1 cellular context compared by ENCODE assay signal in genomic region chr5:10601246-10602030, GRCh38.
A peak's percentile ranks its signal among the peaks of the same experiment; 100 is the strongest.
TF ChIP-seq lines count a peak whose summit lies in the region.

No MANE protein-coding gene starts in this region.

TF ChIP-seq in GM12878, 131 proteins besides CTCF, POLR2A, EP300 and RAD21 (continued from another document):
- TF ChIP-seq, protein P1, sequence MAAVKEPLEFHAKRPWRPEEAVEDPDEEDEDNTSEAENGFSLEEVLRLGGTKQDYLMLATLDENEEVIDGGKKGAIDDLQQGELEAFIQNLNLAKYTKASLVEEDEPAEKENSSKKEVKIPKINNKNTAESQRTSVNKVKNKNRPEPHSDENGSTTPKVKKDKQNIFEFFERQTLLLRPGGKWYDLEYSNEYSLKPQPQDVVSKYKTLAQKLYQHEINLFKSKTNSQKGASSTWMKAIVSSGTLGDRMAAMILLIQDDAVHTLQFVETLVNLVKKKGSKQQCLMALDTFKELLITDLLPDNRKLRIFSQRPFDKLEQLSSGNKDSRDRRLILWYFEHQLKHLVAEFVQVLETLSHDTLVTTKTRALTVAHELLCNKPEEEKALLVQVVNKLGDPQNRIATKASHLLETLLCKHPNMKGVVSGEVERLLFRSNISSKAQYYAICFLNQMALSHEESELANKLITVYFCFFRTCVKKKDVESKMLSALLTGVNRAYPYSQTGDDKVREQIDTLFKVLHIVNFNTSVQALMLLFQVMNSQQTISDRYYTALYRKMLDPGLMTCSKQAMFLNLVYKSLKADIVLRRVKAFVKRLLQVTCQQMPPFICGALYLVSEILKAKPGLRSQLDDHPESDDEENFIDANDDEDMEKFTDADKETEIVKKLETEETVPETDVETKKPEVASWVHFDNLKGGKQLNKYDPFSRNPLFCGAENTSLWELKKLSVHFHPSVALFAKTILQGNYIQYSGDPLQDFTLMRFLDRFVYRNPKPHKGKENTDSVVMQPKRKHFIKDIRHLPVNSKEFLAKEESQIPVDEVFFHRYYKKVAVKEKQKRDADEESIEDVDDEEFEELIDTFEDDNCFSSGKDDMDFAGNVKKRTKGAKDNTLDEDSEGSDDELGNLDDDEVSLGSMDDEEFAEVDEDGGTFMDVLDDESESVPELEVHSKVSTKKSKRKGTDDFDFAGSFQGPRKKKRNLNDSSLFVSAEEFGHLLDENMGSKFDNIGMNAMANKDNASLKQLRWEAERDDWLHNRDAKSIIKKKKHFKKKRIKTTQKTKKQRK (IDR thresholded peaks at IDR 0.05; ENCODE audit: low read depth, low read length) = no peak
- TF ChIP-seq NFIC (IDR thresholded peaks at IDR 0.05; ENCODE audit: low read depth, low read length) (0 out of 2 replicates have a peak, but pooled peaks have one; percentile 2), SMAD1 (IDR thresholded peaks at IDR 0.05; ENCODE audit: low read depth, partially characterized antibody) (peak; percentile 96), TCF3 (IDR thresholded peaks at IDR 0.05; ENCODE audit: borderline replicate concordance, insufficient read depth, low read depth, low read length) (no peak), KLF5 (IDR thresholded peaks at IDR 0.05; ENCODE audit: partially characterized antibody) (no peak), ZNF384 (IDR thresholded peaks at IDR 0.05; ENCODE audit: borderline replicate concordance, low read depth, low read length) (no peak), NR2C1 (IDR thresholded peaks at IDR 0.05) (no peak), NFYA (IDR thresholded peaks at IDR 0.05; ENCODE audit: borderline replicate concordance, low read depth, low read length) (no peak), BCLAF1 (IDR thresholded peaks at IDR 0.05) (no peak), BCL11A (IDR thresholded peaks at IDR 0.05; ENCODE audit: low read depth, low read length) (no peak), RUNX3 (IDR thresholded peaks at IDR 0.05; ENCODE audit: low read length) (no peak), CREB1 (IDR thresholded peaks at IDR 0.05; ENCODE audit: low read depth) (0 out of 2 replicates have a peak, but pooled peaks have one; percentile 23), NBN (IDR thresholded peaks at IDR 0.05) (0 out of 2 replicates have a peak, but pooled peaks have one; percentile 15), WRNIP1 (IDR thresholded peaks at IDR 0.05; ENCODE audit: borderline replicate concordance, low read depth, low read length) (no peak), ETV6 (conservative IDR thresholded peaks at IDR 0.05 in 1 of 2, IDR thresholded peaks at IDR 0.05 in 1 of 2; ENCODE audit: borderline replicate concordance in 1 of 2, low read depth in 1 of 2) (no peak), RELB (IDR thresholded peaks at IDR 0.05; ENCODE audit: low read depth) (no peak), MYB (IDR thresholded peaks at IDR 0.05; ENCODE audit: borderline replicate concordance, low read depth, low read length) (no peak)
- TF ChIP-seq, protein P2, sequence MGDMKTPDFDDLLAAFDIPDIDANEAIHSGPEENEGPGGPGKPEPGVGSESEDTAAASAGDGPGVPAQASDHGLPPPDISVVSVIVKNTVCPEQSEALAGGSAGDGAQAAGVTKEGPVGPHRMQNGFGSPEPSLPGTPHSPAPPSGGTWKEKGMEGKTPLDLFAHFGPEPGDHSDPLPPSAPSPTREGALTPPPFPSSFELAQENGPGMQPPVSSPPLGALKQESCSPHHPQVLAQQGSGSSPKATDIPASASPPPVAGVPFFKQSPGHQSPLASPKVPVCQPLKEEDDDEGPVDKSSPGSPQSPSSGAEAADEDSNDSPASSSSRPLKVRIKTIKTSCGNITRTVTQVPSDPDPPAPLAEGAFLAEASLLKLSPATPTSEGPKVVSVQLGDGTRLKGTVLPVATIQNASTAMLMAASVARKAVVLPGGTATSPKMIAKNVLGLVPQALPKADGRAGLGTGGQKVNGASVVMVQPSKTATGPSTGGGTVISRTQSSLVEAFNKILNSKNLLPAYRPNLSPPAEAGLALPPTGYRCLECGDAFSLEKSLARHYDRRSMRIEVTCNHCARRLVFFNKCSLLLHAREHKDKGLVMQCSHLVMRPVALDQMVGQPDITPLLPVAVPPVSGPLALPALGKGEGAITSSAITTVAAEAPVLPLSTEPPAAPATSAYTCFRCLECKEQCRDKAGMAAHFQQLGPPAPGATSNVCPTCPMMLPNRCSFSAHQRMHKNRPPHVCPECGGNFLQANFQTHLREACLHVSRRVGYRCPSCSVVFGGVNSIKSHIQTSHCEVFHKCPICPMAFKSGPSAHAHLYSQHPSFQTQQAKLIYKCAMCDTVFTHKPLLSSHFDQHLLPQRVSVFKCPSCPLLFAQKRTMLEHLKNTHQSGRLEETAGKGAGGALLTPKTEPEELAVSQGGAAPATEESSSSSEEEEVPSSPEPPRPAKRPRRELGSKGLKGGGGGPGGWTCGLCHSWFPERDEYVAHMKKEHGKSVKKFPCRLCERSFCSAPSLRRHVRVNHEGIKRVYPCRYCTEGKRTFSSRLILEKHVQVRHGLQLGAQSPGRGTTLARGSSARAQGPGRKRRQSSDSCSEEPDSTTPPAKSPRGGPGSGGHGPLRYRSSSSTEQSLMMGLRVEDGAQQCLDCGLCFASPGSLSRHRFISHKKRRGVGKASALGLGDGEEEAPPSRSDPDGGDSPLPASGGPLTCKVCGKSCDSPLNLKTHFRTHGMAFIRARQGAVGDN (IDR thresholded peaks at IDR 0.05) = peak; percentile 84
- TF ChIP-seq, protein P3, sequence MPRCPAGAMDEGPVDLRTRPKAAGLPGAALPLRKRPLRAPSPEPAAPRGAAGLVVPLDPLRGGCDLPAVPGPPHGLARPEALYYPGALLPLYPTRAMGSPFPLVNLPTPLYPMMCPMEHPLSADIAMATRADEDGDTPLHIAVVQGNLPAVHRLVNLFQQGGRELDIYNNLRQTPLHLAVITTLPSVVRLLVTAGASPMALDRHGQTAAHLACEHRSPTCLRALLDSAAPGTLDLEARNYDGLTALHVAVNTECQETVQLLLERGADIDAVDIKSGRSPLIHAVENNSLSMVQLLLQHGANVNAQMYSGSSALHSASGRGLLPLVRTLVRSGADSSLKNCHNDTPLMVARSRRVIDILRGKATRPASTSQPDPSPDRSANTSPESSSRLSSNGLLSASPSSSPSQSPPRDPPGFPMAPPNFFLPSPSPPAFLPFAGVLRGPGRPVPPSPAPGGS (IDR thresholded peaks at IDR 0.05; ENCODE audit: borderline replicate concordance, insufficient read depth, low read depth, low read length, poor library complexity, severe bottlenecking) = no peak
